ENCODE assay signal across 29 cellular contexts in the genomic region with DNA sequence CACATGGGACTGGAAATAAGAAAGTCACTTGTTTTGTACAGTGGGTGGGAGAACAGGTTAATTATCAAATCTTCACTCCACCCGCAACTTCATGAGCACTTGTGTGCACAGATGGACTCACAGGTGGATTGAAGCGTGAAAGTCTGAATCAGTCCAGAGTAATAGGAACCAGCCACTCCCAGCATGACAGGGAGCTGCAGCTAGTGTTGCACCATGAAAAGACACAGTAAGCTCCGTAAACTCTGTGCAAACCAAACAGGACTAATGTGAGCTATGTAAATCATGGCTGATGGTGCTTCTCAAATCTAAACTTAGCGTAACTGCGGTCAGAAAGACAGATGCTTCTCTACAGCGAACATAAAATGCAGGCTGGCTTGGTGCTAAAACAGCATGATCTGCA.
DNase-seq lines count a peak whose midpoint lies in the region; ATAC-seq and TF ChIP-seq lines count a peak whose summit lies in the region.
"Had no signal": no experiment of that assay in that cellular context is flagged by ENCODE, and none has a peak within 500 bp of the region (broad histone marks: within the 10 kb centered on the region; RNA-seq: fewer than 3 reads in every experiment).

No MANE protein-coding gene starts in this region.

- TF ChIP-seq CTCF in type B pancreatic cell (conservative IDR thresholded peaks at IDR 0.05), result no peak

- H3K36me3 Mint-ChIP-seq in type B pancreatic cell, result no peaks in the 10 kb centered on the region
- H3K36me3 Mint-ChIP-seq: IgD-negative memory B cell; stimulated activated naive B cell treated with anti-CD40 and anti-IgM and Interleukin-4, amounts not matched to agents 10 μg/mL and 1 μg/mL and 100 μg/mL, for 72 hours had no signal

- ATAC-seq in esophagus mucosa (peak; percentile 87), HG03097 (IDR thresholded peaks at IDR 0.05; ENCODE audit: low FRiP score, unreplicated experiment) (no peak), GM19023 (IDR thresholded peaks at IDR 0.05; ENCODE audit: unreplicated experiment) (no peak)
- ATAC-seq: activated CD4-positive, CD25-positive, alpha-beta regulatory T cell treated with anti-CD3 and anti-CD28 coated beads, Interleukin-2, amount 50 U/mL, for 24 hours; activated CD8-positive, alpha-beta T cell treated with anti-CD3 and anti-CD28 coated beads for 36 hours; gastroesophageal sphincter; natural killer cell treated with Interleukin-12 subunit alpha and Interleukin-12 subunit beta and Interleukin-15 and Interleukin-18, amount 100 ng/mL, for 72 hours; Panc1; stimulated activated naive B cell treated with anti-CD40 and anti-IgM and Interleukin-4, amounts not matched to agents 10 μg/mL and 1 μg/mL and 100 μg/mL, for 72 hours; T-cell had no signal

- no peaks in the 10 kb centered on the region for H3K4me1 Mint-ChIP-seq in type B pancreatic cell (ENCODE audit: unreplicated experiment)
- H3K4me1 Mint-ChIP-seq: IgD-negative memory B cell; stimulated activated naive B cell treated with anti-CD40 and anti-IgM and Interleukin-4, amounts not matched to agents 10 μg/mL and 1 μg/mL and 100 μg/mL, for 72 hours had no signal

- peak overlapping the region; percentile 29 for H3K4me3 Mint-ChIP-seq in type B pancreatic cell
- H3K4me3 Mint-ChIP-seq: activated CD8-positive, alpha-beta T cell treated with anti-CD3 and anti-CD28 coated beads for 36 hours; IgD-negative memory B cell; natural killer cell treated with Interleukin-12 subunit alpha and Interleukin-12 subunit beta and Interleukin-15 and Interleukin-18, amount 100 ng/mL, for 72 hours; stimulated activated naive B cell treated with anti-CD40 and anti-IgM and Interleukin-4, amounts not matched to agents 10 μg/mL and 1 μg/mL and 100 μg/mL, for 72 hours; T-cell had no signal

- peak; percentile 19 for DNase-seq in NCI-H748 (lab: John Stamatoyannopoulos, UW; ENCODE audit: unreplicated experiment)
- DNase-seq in NCI-H748 treated with DMSO at 0.1 percent for 48 hours (lab: John Stamatoyannopoulos, UW), result no peak
- peak; percentile 77 for DNase-seq in NCI-H345 treated with DMSO at 0.1 percent for 48 hours (lab: John Stamatoyannopoulos, UW; ENCODE audit: unreplicated experiment)
- no peak for DNase-seq in type B pancreatic cell (ENCODE audit: extremely low spot score, unreplicated experiment)
- no peak for DNase-seq in HCEC 1CT
- DNase-seq: activated CD8-positive, alpha-beta T cell treated with anti-CD3 and anti-CD28 coated beads for 36 hours; activated gamma-delta T cell treated with Interleukin-2 at 50 U/mL for 16 hours; activated T-cell treated with anti-CD3 and anti-CD28 coated beads for 4 hours; brain microvascular endothelial cell; Caco-2; effector CD8-positive, alpha-beta T cell; NCI-H1092 treated with DMSO at 0.1 percent for 48 hours; NCI-H446; NK-92 treated with Interleukin-12 subunit alpha and Interleukin-12 subunit beta, amount 100 ng/mL, for 24 hours; ovary; SIG-M5; spleen; stimulated activated CD4-positive, alpha-beta T cell treated with anti-CD3 and anti-CD28 coated beads, Interleukin-4, amount 100 ng/mL, for 24 hours; stimulated activated naive B cell treated with anti-CD40 and anti-IgM and Interleukin-4, amounts not matched to agents 10 μg/mL and 1 μg/mL and 100 μg/mL, for 72 hours; T-cell; testis had no signal

- H3K9me3 Mint-ChIP-seq in type B pancreatic cell, result no peaks in the 10 kb centered on the region
- H3K9me3 Mint-ChIP-seq: activated CD8-positive, alpha-beta T cell treated with anti-CD3 and anti-CD28 coated beads for 36 hours; T-cell had no signal

- H3K27me3 Mint-ChIP-seq in type B pancreatic cell, result peaks cover 3% of the 10 kb centered on the region
- H3K27me3 Mint-ChIP-seq: IgD-negative memory B cell had no signal

- no peak overlapping the region for H3K27ac Mint-ChIP-seq in type B pancreatic cell
- H3K27ac Mint-ChIP-seq: activated CD8-positive, alpha-beta T cell treated with anti-CD3 and anti-CD28 coated beads for 36 hours; IgD-negative memory B cell; natural killer cell treated with Interleukin-12 subunit alpha and Interleukin-12 subunit beta and Interleukin-15 and Interleukin-18, amount 100 ng/mL, for 72 hours; stimulated activated naive B cell treated with anti-CD40 and anti-IgM and Interleukin-4, amounts not matched to agents 10 μg/mL and 1 μg/mL and 100 μg/mL, for 72 hours; T-cell had no signal

Comparison
In these comparisons a context has a peak if more than half of its experiments do, and no peak if none do; other contexts are left out.
1. DNase-seq: peak in NCI-H748 (single experiment) and NCI-H345 treated with DMSO at 0.1 percent for 48 hours (single experiment); none in NCI-H748 treated with DMSO at 0.1 percent for 48 hours (single experiment), type B pancreatic cell (single experiment) and HCEC 1CT (single experiment).